8 cellular contexts compared by ENCODE assay signal in the genomic region with DNA sequence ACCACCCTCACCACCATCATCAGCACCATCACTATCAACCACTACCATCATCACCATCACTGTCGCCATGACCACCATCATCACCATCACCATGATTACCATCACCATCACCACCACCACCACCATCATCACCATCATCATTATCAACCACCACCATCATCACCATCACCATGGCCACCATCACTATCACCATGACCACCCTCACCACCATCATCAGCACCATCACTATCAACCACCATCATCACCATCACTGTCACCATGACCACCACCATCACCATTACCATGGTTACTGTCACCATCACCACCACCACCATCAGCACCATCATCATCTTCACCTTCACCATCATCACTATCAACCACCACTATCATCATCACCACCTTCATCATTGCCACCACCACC.
"Had no signal": no experiment of that assay in that cellular context is flagged by ENCODE, and none has a peak within 500 bp of the region (broad histone marks: within the 10 kb centered on the region; RNA-seq: fewer than 3 reads in every experiment).

No MANE protein-coding gene starts in this region.

- DNase-seq: H7, HFFc6, KG1 had no signal

- H3K4me3 Mint-ChIP-seq: GM23338, HFFc6, IgD-negative memory B cell had no signal

- H3K27ac Mint-ChIP-seq: GM23338, HFFc6, IgD-negative memory B cell had no signal

- H3K4me1 ChIP-seq: HAP-1 had no signal

- H3K36me3 ChIP-seq: HAP-1 had no signal

- H2AFZ ChIP-seq: GM23338 had no signal

- H3K36me3 Mint-ChIP-seq: IgD-negative memory B cell had no signal

- ATAC-seq: GM23338, HCT116 had no signal

- H3K9me3 ChIP-seq: HAP-1 had no signal

- H3K4me3 ChIP-seq: GM23338, HAP-1 had no signal

- H3K4me2 ChIP-seq: GM23338 had no signal

- FAIRE-seq: HTR-8/SVneo had no signal
